In the genomic region with DNA sequence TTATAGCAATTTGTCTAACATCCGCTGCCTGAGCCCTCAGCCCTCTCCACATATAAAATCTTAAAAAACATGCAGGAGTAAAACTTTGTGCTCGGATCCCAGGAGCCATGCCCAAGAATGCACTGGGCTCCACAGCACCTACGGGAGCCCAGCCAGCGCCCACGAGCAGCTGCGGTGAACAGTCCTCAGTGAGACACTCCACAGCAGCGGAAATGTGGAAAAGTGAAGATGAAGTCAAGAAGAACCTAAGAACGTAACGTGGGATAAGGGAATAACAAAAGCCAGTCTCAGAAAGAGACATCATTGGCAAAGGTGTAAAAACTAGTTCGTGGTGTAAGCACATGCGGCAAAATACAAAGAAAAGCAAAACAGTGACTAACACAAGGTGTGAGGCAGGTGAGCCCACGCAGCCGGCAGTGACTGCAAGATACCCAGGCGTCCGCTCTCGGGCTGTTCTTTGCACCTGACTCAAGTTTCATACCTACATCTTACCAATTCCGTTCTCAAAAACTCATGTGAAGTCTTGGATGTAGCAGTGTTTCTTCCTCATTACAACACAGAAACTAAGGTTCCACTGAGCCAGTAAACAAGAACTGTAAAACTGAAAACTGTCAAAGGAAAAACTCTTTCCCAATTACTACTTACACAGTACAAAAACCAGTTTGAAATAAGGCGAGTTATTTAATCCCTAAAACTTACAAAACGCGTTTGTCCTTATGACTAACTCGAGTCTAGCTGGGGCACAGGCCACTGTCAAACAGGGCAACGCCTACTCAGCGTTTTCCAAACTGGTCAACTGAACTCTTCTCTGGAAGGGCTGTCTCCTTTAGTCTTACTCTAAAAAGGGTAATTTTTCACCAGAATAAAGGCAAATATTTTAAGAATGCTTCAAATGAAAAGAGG, we compare ENCODE assay signal across 8 cellular contexts. TPM values are rescaled to one million over a fixed set of nuclear protein-coding genes. Genes with fewer than 3 reads are reported as not detected.
DNase-seq lines count a peak whose midpoint lies in the region; ATAC-seq, FAIRE-seq and TF ChIP-seq lines count a peak whose summit lies in the region.

No MANE protein-coding gene starts in this region.

- H3K36me3 ChIP-seq in SU-DHL-6 (ENCODE audit: low read length): no peaks in the 10 kb centered on the region
- H3K36me3 ChIP-seq in GM12878 (ENCODE audit: control insufficient read depth in 2 of 2, insufficient read depth in 2 of 2, low read length in 1 of 2): no peaks in the 10 kb centered on the region; a peak in 1 of 4 replicates

- BruUV-seq in GM12878 (replicated peaks; lab: Mats Ljungman, UMichigan): TSS peak; percentile 53

- in situ Hi-C loops in GM12878 (cut with MboI): no loop called here

- TF ChIP-seq RAD21 in GM12878 (IDR thresholded peaks at IDR 0.05; ENCODE audit: insufficient read depth, low read depth, low read length): no peak

- FAIRE-seq in H54 (lab: Jason Lieb, UNC) (peak; percentile 82), GM12878 (lab: Jason Lieb, UNC) (peak; percentile 85)

- intact Hi-C loops in GM12878 (cut with micrococcal nuclease; ENCODE audit: unreplicated experiment): loop anchor here (5.0 kb wide), 2 partner anchors 43 to 57 kb away; a partner anchor contains a TSS

- H3K27me3 Mint-ChIP-seq in memory B cell: no peaks in the 10 kb centered on the region

- RAD21 ChIA-PET in GM12878 (lab: Charles Lee; ENCODE audit: unreplicated experiment): no interaction called here

- H3K27ac ChIP-seq in SU-DHL-6 (ENCODE audit: low read depth, low read length) (0 out of 2 replicates have a peak overlapping the region, but pooled peaks have one; percentile 17), GM12878 (ENCODE audit: control insufficient read depth, insufficient read depth) (no peak overlapping the region)

- H3K9me3 Mint-ChIP-seq in memory B cell: no peaks in the 10 kb centered on the region

- H4K20me1 ChIP-seq in SU-DHL-6 (ENCODE audit: low read depth, low read length) (peaks cover 9% of the 10 kb centered on the region; the same call in 1 of the 2 replicates), GM12878 (ENCODE audit: control insufficient read depth, insufficient read depth) (no peaks in the 10 kb centered on the region)

- POLR2A ChIA-PET in GM12878 (lab: Charles Lee): interaction anchor here (0.6 kb wide), 2 partner anchors 194 to 650 kb away, joined by 4 read pairs; no protein-coding TSS in a partner anchor

- H3K4me3 Mint-ChIP-seq in memory B cell: peak overlapping the region; percentile 80

- peaks cover 27% of the 10 kb centered on the region for H3K4me1 ChIP-seq in GM12878 (ENCODE audit: control insufficient read depth, insufficient read depth, low read length)

- H3K79me2 ChIP-seq in SU-DHL-6 (ENCODE audit: insufficient read depth, low read length) (peaks cover 75% of the 10 kb centered on the region), GM12878 (ENCODE audit: control insufficient read depth, insufficient read depth, low read length) (peaks cover 66% of the 10 kb centered on the region)

- H3K4me1 Mint-ChIP-seq in memory B cell: peaks cover 38% of the 10 kb centered on the region

- TF ChIP-seq CTCF in SU-DHL-6 (IDR thresholded peaks at IDR 0.05; ENCODE audit: insufficient read depth, low read length, poor library complexity, severe bottlenecking) (no peak), GM12878 (IDR thresholded peaks at IDR 0.05 in 2 of 3, conservative IDR thresholded peaks at IDR 0.05 in 1 of 3; ENCODE audit: control insufficient read depth in 2 of 3, extremely low read depth in 1 of 3, insufficient read depth in 1 of 3, low read depth in 3 of 3, low read length in 3 of 3) (no peak)

- TF ChIP-seq POLR2A in H54 (IDR thresholded peaks at IDR 0.05; ENCODE audit: low read depth, low read length): no peak
- TF ChIP-seq POLR2A in GM12878 (IDR thresholded peaks at IDR 0.05; ENCODE audit: low read depth, low read length): no peak

- H2AFZ ChIP-seq in SU-DHL-6 (ENCODE audit: low read depth, low read length, severe bottlenecking) (no peak overlapping the region), GM12878 (ENCODE audit: control insufficient read depth, low read depth, low read length) (no peak overlapping the region)

- H3K36me3 Mint-ChIP-seq in memory B cell: peaks cover 9% of the 10 kb centered on the region

- peak overlapping the region; percentile 72 for H3K9ac ChIP-seq in SU-DHL-6 (ENCODE audit: low read length)
- no peak overlapping the region; the same call in 1 of the 2 replicates for H3K9ac ChIP-seq in GM12878 (ENCODE audit: control insufficient read depth, insufficient read depth, low read length)

- peak overlapping the region; percentile 60 for H3K4me3 ChIP-seq in SU-DHL-6 (ENCODE audit: insufficient read depth, low read length, poor library complexity, severe bottlenecking)
- peak overlapping the region; percentile 62 for H3K4me3 ChIP-seq in GM12878

- DNase-seq in H54 (ENCODE audit: insufficient read length, low spot score): no peak
- no peak for DNase-seq in GM12878 (ENCODE audit: low read depth, low spot score)
- no peak for DNase-seq in memory B cell (ENCODE audit: low spot score in 2 of 2)
- peak; percentile 41 to 70 for DNase-seq in stimulated activated CD8-positive, alpha-beta memory T cell treated with anti-CD3 and anti-CD28 coated beads, Interleukin-15, amount 100 ng/mL, for 48 hours (ENCODE audit: low read depth in 2 of 2)
- DNase-seq in DMS153 (lab: John Stamatoyannopoulos, UW): no peak

- no peaks in the 10 kb centered on the region for H3K9me3 ChIP-seq in SU-DHL-6 (ENCODE audit: insufficient read depth, low read length)
- no peaks in the 10 kb centered on the region for H3K9me3 ChIP-seq in GM12878 (replicated peaks; ENCODE audit: control insufficient read depth, insufficient read depth, low read length)

- CTCF ChIA-PET in GM12878 (lab: Yijun Ruan, JAX): interaction anchor here (0.6 kb wide), 1 partner anchor 164 kb away, joined by 3 read pairs; no protein-coding TSS in a partner anchor

- H3K27me3 ChIP-seq in SU-DHL-6 (ENCODE audit: low read length): no peaks in the 10 kb centered on the region
- no peaks in the 10 kb centered on the region for H3K27me3 ChIP-seq in GM12878 (replicated peaks in 1 of 2; ENCODE audit: control insufficient read depth in 2 of 2, insufficient read depth in 2 of 2, low read length in 1 of 2)

- H3K4me2 ChIP-seq in SU-DHL-6 (ENCODE audit: low read depth, low read length, poor library complexity, severe bottlenecking) (peak overlapping the region; percentile 93), GM12878 (ENCODE audit: control insufficient read depth, insufficient read depth) (peak overlapping the region; percentile 99)

- SMC1A ChIA-PET in GM12878 (lab: Charles Lee; ENCODE audit: uncharacterized antibody, unreplicated experiment): no interaction called here

- no peak for ATAC-seq in GM12878
- ATAC-seq in memory B cell (ENCODE audit: low read depth): no peak
- ATAC-seq in HG03460 (IDR thresholded peaks at IDR 0.05; ENCODE audit: unreplicated experiment): no peak
- no peak for ATAC-seq in HG02610 (IDR thresholded peaks at IDR 0.05; ENCODE audit: unreplicated experiment)

- TF ChIP-seq EP300 in GM12878 (IDR thresholded peaks at IDR 0.05; ENCODE audit: borderline replicate concordance in 1 of 2, control insufficient read depth in 1 of 2, low read depth in 2 of 2, low read length in 2 of 2): no peak

- no peaks in the 10 kb centered on the region for H3K9me2 ChIP-seq in SU-DHL-6 (replicated peaks; ENCODE audit: insufficient read depth, low read length)

- H3K27ac Mint-ChIP-seq in memory B cell: no peak overlapping the region

- WGBS in GM12878 (ENCODE audit: insufficient coverage, insufficient replicate concordance, low lambda C conversion rate, missing lambda C conversion rate): 55% methylated on average over 23 of the region's 23 CpGs

- H3F3A ChIP-seq in SU-DHL-6 (ENCODE audit: insufficient read depth): peaks cover 6% of the 10 kb centered on the region

TF ChIP-seq in GM12878, 131 proteins besides CTCF, POLR2A, EP300 and RAD21 (continues in another document):
- TF ChIP-seq MYB (IDR thresholded peaks at IDR 0.05; ENCODE audit: borderline replicate concordance, low read depth, low read length): no peak
- no peak for TF ChIP-seq DPF2 (IDR thresholded peaks at IDR 0.05)
- TF ChIP-seq BMI1 (IDR thresholded peaks at IDR 0.05; ENCODE audit: borderline replicate concordance): no peak
- TF ChIP-seq BRCA1 (IDR thresholded peaks at IDR 0.05; ENCODE audit: low read depth, low read length): no peak

RNA-seq across cellular contexts. Expression of a gene that starts 1.7 kb away (rescaled TPM):
- 51.7 and 56.6 TPM in 2 replicates for total RNA-seq in GM12878 (2013; cell fraction: nucleolus; rRNA removed)
- 16.5 and 16.6 TPM in 2 replicates for total RNA-seq in GM12878 (2014; rRNA removed)
- total RNA-seq in GM12878 (2014; rRNA removed; fragmentation: Illumina TruSeq; extraction: Trizol): 12.2 and 12.3 TPM in 2 replicates
- total RNA-seq in GM12878 (2021): 24.7 and 32.8 TPM in 2 replicates
- 4.8 TPM for polyA plus RNA-seq in GM12878 (2011; ENCODE audit: low read depth)
- 5.3 and 5.9 TPM in 2 replicates for polyA plus RNA-seq in GM12878 (2011; rRNA removed)
- 6.6 and 6.9 TPM in 2 replicates for polyA plus RNA-seq in GM12878 (2011; cell fraction: cytosol; rRNA removed)
- polyA plus RNA-seq in GM12878 (2011; cell fraction: nucleus; rRNA removed): 7.5 and 11.6 TPM in 2 replicates
- polyA plus RNA-seq in GM12878 (2012): 7.4 and 7.8 TPM in 2 replicates
- polyA plus RNA-seq in GM12878 (2014; fragmentation: Illumina TruSeq; extraction: Trizol): 8.0 and 10.1 TPM in 2 replicates
- polyA plus RNA-seq in GM12878 (2014; fragmentation: Nextera tagmentation; extraction: Ambion mirVana): 1 to 10 TPM; 1.8 to 2.0 TPM
- 10.3 and 12.5 TPM in 2 replicates for polyA plus RNA-seq in GM12878 (2014; rRNA removed)
- 1 to 10 TPM; 1.4 to 4.2 TPM for polyA plus RNA-seq in GM12878 (2016; fragmentation: Nextera tagmentation; extraction: Ambion mirVana)
- polyA minus RNA-seq in GM12878 (2011; rRNA and poly(A)+ RNA removed): 14.8 and 15.3 TPM in 2 replicates
- polyA minus RNA-seq in GM12878 (2011; cell fraction: cytosol; rRNA and poly(A)+ RNA removed): 48.7 and 58.5 TPM in 2 replicates
- 5.9 and 9.1 TPM in 2 replicates for polyA minus RNA-seq in GM12878 (2011; cell fraction: nucleus; rRNA and poly(A)+ RNA removed)

RNA-seq across cellular contexts. Expression of a gene that starts 55.5 kb away (rescaled TPM):
- total RNA-seq in GM12878 (2013; cell fraction: nucleolus; rRNA removed): 23.5 and 31.3 TPM in 2 replicates
- 45.4 and 48.0 TPM in 2 replicates for total RNA-seq in GM12878 (2014; rRNA removed)
- total RNA-seq in GM12878 (2014; rRNA removed; fragmentation: Illumina TruSeq; extraction: Trizol): 27.6 and 30.9 TPM in 2 replicates
- 38.2 and 40.1 TPM in 2 replicates for total RNA-seq in GM12878 (2021)
- polyA plus RNA-seq in GM12878 (2011; ENCODE audit: low read depth): 15.4 TPM
- polyA plus RNA-seq in GM12878 (2011; rRNA removed): 45.4 and 53.5 TPM in 2 replicates
- polyA plus RNA-seq in GM12878 (2011; cell fraction: cytosol; rRNA removed): 56.9 and 65.7 TPM in 2 replicates
- polyA plus RNA-seq in GM12878 (2011; cell fraction: nucleus; rRNA removed): 72.7 and 77.7 TPM in 2 replicates
- polyA plus RNA-seq in GM12878 (2012): 20.3 and 23.9 TPM in 2 replicates
- 10.0 and 25.3 TPM in 2 replicates for polyA plus RNA-seq in GM12878 (2014; fragmentation: Illumina TruSeq; extraction: Trizol)
- polyA plus RNA-seq in GM12878 (2014; fragmentation: Nextera tagmentation; extraction: Ambion mirVana): 10 to 100 TPM; 16.7 to 20.7 TPM
- 54.6 and 57.6 TPM in 2 replicates for polyA plus RNA-seq in GM12878 (2014; rRNA removed)
- 10 to 100 TPM; 36.9 to 41.1 TPM for polyA plus RNA-seq in GM12878 (2016; fragmentation: Nextera tagmentation; extraction: Ambion mirVana)
- 29.6 and 34.0 TPM in 2 replicates for polyA minus RNA-seq in GM12878 (2011; rRNA and poly(A)+ RNA removed)
- 6.1 and 13.5 TPM in 2 replicates for polyA minus RNA-seq in GM12878 (2011; cell fraction: cytosol; rRNA and poly(A)+ RNA removed)
- 8.5 and 12.7 TPM in 2 replicates for polyA minus RNA-seq in GM12878 (2011; cell fraction: nucleus; rRNA and poly(A)+ RNA removed)

Comparison
In these comparisons a context has a peak if more than half of its experiments do, and no peak if none do; other contexts are left out.
1. DNase-seq: peak in stimulated activated CD8-positive, alpha-beta memory T cell treated with anti-CD3 and anti-CD28 coated beads, Interleukin-15, amount 100 ng/mL, for 48 hours (2 of 2); none in H54 (single experiment), GM12878 (single experiment), memory B cell (0 of 2) and DMS153 (single experiment).